In genomic region chr16:3459401-3460090, GRCh38 we compare ENCODE assay signal across 8 cellular contexts. TPM values are rescaled to one million over a fixed set of nuclear protein-coding genes. Genes with fewer than 3 reads are reported as not detected.
A peak's percentile ranks its signal among the peaks of the same experiment; 100 is the strongest.
DNase-seq lines count a peak whose midpoint lies in the region; ATAC-seq, FAIRE-seq and TF ChIP-seq lines count a peak whose summit lies in the region.

No MANE protein-coding gene starts in this region.

- FAIRE-seq in GM12891 (lab: Jason Lieb, UNC) (peak; percentile 68), urothelium cell line (lab: Jason Lieb, UNC) (no peak)

- no peaks in the 10 kb centered on the region for H3K36me3 Mint-ChIP-seq in T-helper 17 cell (ENCODE audit: low read depth)

- no peaks in the 10 kb centered on the region for H3K9me3 ChIP-seq in T-helper 17 cell (ENCODE audit: control insufficient read depth, low read length, poor library complexity, severe bottlenecking)
- no peaks in the 10 kb centered on the region for H3K9me3 ChIP-seq in gastrocnemius medialis

- H3K27me3 Mint-ChIP-seq in T-helper 17 cell: no peaks in the 10 kb centered on the region

- H3K4me3 ChIP-seq in fibroblast of the aortic adventitia (ENCODE audit: low read depth, low read length): peak overlapping the region; percentile 92
- H3K4me3 ChIP-seq in gastrocnemius medialis: peak overlapping the region; percentile 73 to 93 (median 80)

- no peak for TF ChIP-seq POLR2A in GM12891 (IDR thresholded peaks at IDR 0.05; ENCODE audit: low read depth, low read length)
- TF ChIP-seq POLR2A in gastrocnemius medialis (IDR thresholded peaks at IDR 0.05): no peak

- H3K27ac ChIP-seq in gastrocnemius medialis: peak overlapping the region; percentile 94 to 99 (median 97)

- peak; percentile 15 for ATAC-seq in T-helper 17 cell
- ATAC-seq in gastrocnemius medialis: peak in 1 of 2 donors; percentile 30
- no peak for ATAC-seq in HG02571 (IDR thresholded peaks at IDR 0.05; ENCODE audit: unreplicated experiment)
- no peak for ATAC-seq in HG02623 (IDR thresholded peaks at IDR 0.05; ENCODE audit: unreplicated experiment)

- intact Hi-C loops in gastrocnemius medialis (cut with DNase I; ENCODE audit: low total_unique reads): loop anchor here (5.0 kb wide), 1 partner anchor 153 kb away; the partner anchor contains the start of gene SLX4

- H3K27me3 ChIP-seq in gastrocnemius medialis: no peaks in the 10 kb centered on the region

- peak overlapping the region; percentile 92 for H3K4me3 Mint-ChIP-seq in T-helper 17 cell

- no peak for DNase-seq in GM12891 (ENCODE audit: insufficient read length, low spot score)
- DNase-seq in T-helper 17 cell: no peak
- DNase-seq in fibroblast of the aortic adventitia (ENCODE audit: low read depth): peak; percentile 27
- no peak for DNase-seq in gastrocnemius medialis
- no peak for DNase-seq in NCI-H2107 treated with DMSO at 0.1 percent for 48 hours (lab: John Stamatoyannopoulos, UW; ENCODE audit: unreplicated experiment)
- no peak for DNase-seq in urothelium cell line (ENCODE audit: low spot score)

- no peak for TF ChIP-seq CTCF in fibroblast of the aortic adventitia (IDR thresholded peaks at IDR 0.05; ENCODE audit: insufficient read depth, low read length)
- no peak for TF ChIP-seq CTCF in gastrocnemius medialis (IDR thresholded peaks at IDR 0.05 in 4 of 5, conservative IDR thresholded peaks at IDR 0.05 in 1 of 5)

- H3K36me3 ChIP-seq in gastrocnemius medialis: no peaks in the 10 kb centered on the region

- H3K27ac Mint-ChIP-seq in T-helper 17 cell: peak overlapping the region; percentile 97

- peaks cover 75 to 78% of the 10 kb centered on the region in 2 donors for H3K4me1 ChIP-seq in gastrocnemius medialis

- in situ Hi-C loops in gastrocnemius medialis (cut with MboI; ENCODE audit: low sequenced_read_pairs in 4 of 4): no loop called here

- H3K4me1 Mint-ChIP-seq in T-helper 17 cell: peaks cover 36% of the 10 kb centered on the region

TF ChIP-seq in GM12891, 5 proteins besides CTCF, POLR2A, EP300 and RAD21:
- TF ChIP-seq SPI1 (IDR thresholded peaks at IDR 0.05; ENCODE audit: low read depth, low read length) (no peak), TAF1 (IDR thresholded peaks at IDR 0.05; ENCODE audit: low read depth, low read length) (no peak), POLR2AphosphoS5 (IDR thresholded peaks at IDR 0.05; ENCODE audit: low read depth, low read length) (no peak), PAX5 (IDR thresholded peaks at IDR 0.05; ENCODE audit: insufficient read depth, low read length, severe bottlenecking) (no peak), POU2F2 (IDR thresholded peaks at IDR 0.05; ENCODE audit: low read depth, low read length) (no peak)

RNA-seq across cellular contexts. Expression of gene NAA60, which starts 16.1 kb away (rescaled TPM):
- polyA plus RNA-seq in GM12891 (2012; ENCODE audit: low read depth, missing spikeins): 25.9 TPM
- total RNA-seq in T-helper 17 cell (10 to 100 TPM; 34.8 to 44.5 TPM), fibroblast of the aortic adventitia (ENCODE audit: low replicate concordance) (13.0 and 16.6 TPM in 2 replicates), gastrocnemius medialis (10 to 100 TPM; 14.2 to 16.7 (median 15.4) TPM)

RNA-seq across cellular contexts. Expression of gene ZNF597, which starts 16.2 kb away (rescaled TPM):
- polyA plus RNA-seq in GM12891 (2012; ENCODE audit: low read depth, missing spikeins): 1.5 TPM
- total RNA-seq in T-helper 17 cell (1 to 10 TPM; 3.0 to 3.2 TPM), fibroblast of the aortic adventitia (ENCODE audit: low replicate concordance) (2.5 and 2.8 TPM in 2 replicates), gastrocnemius medialis (1 to 10 TPM in 1 of 4 donors, under 1 TPM in 3; 0.81 to 1.3 (median 0.96) TPM)

RNA-seq across cellular contexts. Expression of gene C16orf90, which starts 35.7 kb away (rescaled TPM):
- not detected for polyA plus RNA-seq in GM12891 (2012; ENCODE audit: low read depth, missing spikeins)
- total RNA-seq in T-helper 17 cell: not detected
- total RNA-seq in fibroblast of the aortic adventitia (ENCODE audit: low replicate concordance): not detected in 2 replicates
- total RNA-seq in gastrocnemius medialis: not detected

RNA-seq across cellular contexts. Expression of gene CLUAP1, which starts 41.3 kb away (rescaled TPM):
- 5.7 TPM for polyA plus RNA-seq in GM12891 (2012; ENCODE audit: low read depth, missing spikeins)
- total RNA-seq in T-helper 17 cell (10 to 100 TPM; 10.7 to 19.0 TPM), fibroblast of the aortic adventitia (ENCODE audit: low replicate concordance) (20.9 and 105 TPM in 2 replicates), gastrocnemius medialis (10 to 100 TPM in 3 of 4 donors, 1 to 10 TPM in 1; 8.2 to 24.3 (median 14.5) TPM)

RNA-seq across cellular contexts. Expression of gene ZNF174, which starts 58.5 kb away (rescaled TPM):
- 5.9 TPM for polyA plus RNA-seq in GM12891 (2012; ENCODE audit: low read depth, missing spikeins)
- total RNA-seq in T-helper 17 cell (1 to 10 TPM; 4.4 to 5.4 TPM), fibroblast of the aortic adventitia (ENCODE audit: low replicate concordance) (8.0 TPM in 2 replicates), gastrocnemius medialis (10 to 100 TPM in 2 of 4 donors, 1 to 10 TPM in 2; 6.7 to 15.6 (median 9.6) TPM)
